ENCODE assay signal across 8 cellular contexts in genomic region chr14:77099425-77100167, GRCh38. TPM values are rescaled to one million over a fixed set of nuclear protein-coding genes. Genes with fewer than 3 reads are reported as not detected.
DNase-seq lines count a peak whose midpoint lies in the region; ATAC-seq lines count a peak whose summit lies in the region.

No MANE protein-coding gene starts in this region.

- H2AK5ac ChIP-seq in neuronal stem cell (ENCODE audit: low read depth, low read length), result no peak overlapping the region

- no peak overlapping the region for H3K4me2 ChIP-seq in neuronal stem cell (ENCODE audit: insufficient read depth, low read length, poor library complexity, severe bottlenecking)

- no peaks in the 10 kb centered on the region for H3K9me3 Mint-ChIP-seq in activated CD4-positive, alpha-beta T cell treated with anti-CD3 and anti-CD28 coated beads for 36 hours (ENCODE audit: low read depth)
- H3K9me3 Mint-ChIP-seq in central memory CD8-positive, alpha-beta T cell, result no peaks in the 10 kb centered on the region

- peaks cover 13 to 22% of the 10 kb centered on the region in 2 donors for H3K4me1 ChIP-seq in neuronal stem cell (ENCODE audit: control insufficient read depth in 2 of 2, insufficient read depth in 1 of 2, low read depth in 1 of 2, low read length in 2 of 2)

- H3K27ac Mint-ChIP-seq in activated CD4-positive, alpha-beta T cell treated with anti-CD3 and anti-CD28 coated beads for 36 hours, result no peak overlapping the region
- H3K27ac Mint-ChIP-seq in central memory CD8-positive, alpha-beta T cell (ENCODE audit: low read depth), result peak overlapping the region; percentile 97

- H2BK5ac ChIP-seq in neuronal stem cell (ENCODE audit: low read length), result no peak overlapping the region

- peaks cover 9% of the 10 kb centered on the region for H3K79me1 ChIP-seq in neuronal stem cell (ENCODE audit: low read depth, low read length)

- H4K91ac ChIP-seq in neuronal stem cell (ENCODE audit: low read depth, low read length, poor library complexity), result no peak overlapping the region

- H2AFZ ChIP-seq in neuronal stem cell (ENCODE audit: low read length), result no peak overlapping the region

- no peak overlapping the region for H3K27ac ChIP-seq in neuronal stem cell (replicated peaks; ENCODE audit: low read length)

- peaks cover 0 to 2% of the 10 kb centered on the region in 2 donors for H3K9me3 ChIP-seq in neuronal stem cell (replicated peaks in 1 of 2; ENCODE audit: control insufficient read depth in 2 of 2, insufficient read depth in 1 of 2, low read depth in 1 of 2, low read length in 2 of 2)

- peaks cover 7% of the 10 kb centered on the region for H3K36me3 Mint-ChIP-seq in activated CD4-positive, alpha-beta T cell treated with anti-CD3 and anti-CD28 coated beads for 36 hours (ENCODE audit: low read depth)
- H3K36me3 Mint-ChIP-seq in central memory CD8-positive, alpha-beta T cell (ENCODE audit: insufficient read depth), result peaks cover 14% of the 10 kb centered on the region

- no peak for ATAC-seq in activated CD4-positive, alpha-beta T cell treated with anti-CD3 and anti-CD28 coated beads for 36 hours
- no peak for ATAC-seq in central memory CD8-positive, alpha-beta T cell (replicated peaks; ENCODE audit: extremely low read depth, poor library complexity, severe bottlenecking)

- H2BK12ac ChIP-seq in neuronal stem cell (ENCODE audit: low read length), result no peak overlapping the region

- peak overlapping the region; percentile 87 for H3K4me3 Mint-ChIP-seq in activated CD4-positive, alpha-beta T cell treated with anti-CD3 and anti-CD28 coated beads for 36 hours
- peak overlapping the region; percentile 95 for H3K4me3 Mint-ChIP-seq in central memory CD8-positive, alpha-beta T cell

- H3K9ac ChIP-seq in neuronal stem cell (ENCODE audit: low read depth, low read length, poor library complexity), result no peak overlapping the region

- H3K4me1 Mint-ChIP-seq in activated CD4-positive, alpha-beta T cell treated with anti-CD3 and anti-CD28 coated beads for 36 hours, result peaks cover 39% of the 10 kb centered on the region
- H3K4me1 Mint-ChIP-seq in central memory CD8-positive, alpha-beta T cell, result peaks cover 41% of the 10 kb centered on the region

- H3K14ac ChIP-seq in neuronal stem cell (ENCODE audit: low read length), result no peak overlapping the region

- no peak overlapping the region for H3K18ac ChIP-seq in neuronal stem cell (ENCODE audit: low read length)

- H3K4ac ChIP-seq in neuronal stem cell (ENCODE audit: low read length), result no peak overlapping the region

- POLR2A ChIA-PET in activated CD4-positive, alpha-beta T cell treated with anti-CD3 and anti-CD28 coated beads for 36 hours (lab: Charles Lee), result interaction anchor here (0.9 to 2.2 kb wide), 2 partner anchors 24 to 221 kb away, joined by 4 to 6 read pairs; partner anchors contain the start of genes GSTZ1 and POMT2

- intact Hi-C loops in activated CD4-positive, alpha-beta T cell treated with anti-CD3 and anti-CD28 coated beads for 36 hours (cut with DNase I, micrococcal nuclease), result loop anchor here (2.0 to 10.0 kb wide), 7 partner anchors 25 to 1115 kb away; partner anchors contain the start of genes AHSA1 (in 1 of the 2), ALKBH1 (in 1 of the 2), GPATCH2L (in 1 of the 2) and IFT43 (in 1 of the 2)

- H3K27me3 Mint-ChIP-seq in activated CD4-positive, alpha-beta T cell treated with anti-CD3 and anti-CD28 coated beads for 36 hours, result no peaks in the 10 kb centered on the region
- no peaks in the 10 kb centered on the region for H3K27me3 Mint-ChIP-seq in central memory CD8-positive, alpha-beta T cell

- no peak overlapping the region for H2BK15ac ChIP-seq in neuronal stem cell (ENCODE audit: low read length)

- peak overlapping the region in 1 of 2 donors; percentile 81 for H3K4me3 ChIP-seq in neuronal stem cell (ENCODE audit: low read length in 2 of 2)

- CTCF ChIA-PET in activated CD4-positive, alpha-beta T cell treated with anti-CD3 and anti-CD28 coated beads for 36 hours (lab: Charles Lee), result interaction anchor here (0.7 to 3.8 kb wide), 12 partner anchors 8 to 224 kb away, joined by 3 to 31 read pairs (median 7); no protein-coding TSS in a partner anchor

- H2BK120ac ChIP-seq in neuronal stem cell (ENCODE audit: low read depth, low read length), result no peak overlapping the region

- H3K23ac ChIP-seq in neuronal stem cell (ENCODE audit: low read depth, low read length, poor library complexity), result no peak overlapping the region

- H3K27me3 ChIP-seq in neuronal stem cell (ENCODE audit: control insufficient read depth in 3 of 3, insufficient read depth in 3 of 3, low read depth in 1 of 3, low read length in 3 of 3), result no peaks in the 10 kb centered on the region

- H3K36me3 ChIP-seq in neuronal stem cell (replicated peaks in 1 of 2; ENCODE audit: control insufficient read depth in 2 of 2, insufficient read depth in 2 of 2, low read length in 2 of 2), result no peaks in the 10 kb centered on the region

- no peak overlapping the region for H4K8ac ChIP-seq in neuronal stem cell (ENCODE audit: low read depth, low read length)

- no peak for DNase-seq in activated CD4-positive, alpha-beta T cell treated with anti-CD3 and anti-CD28 coated beads for 36 hours
- DNase-seq in activated CD4-positive, alpha-beta T cell treated with anti-CD3 and anti-CD28 coated beads for 1 hour, result no peak
- DNase-seq in NCI-H2227 treated with DMSO at 0.1 percent for 48 hours (lab: John Stamatoyannopoulos, UW), result peak; percentile 23
- no peak for DNase-seq in central memory CD8-positive, alpha-beta T cell (ENCODE audit: low spot score in 2 of 2)
- peak; percentile 23 for DNase-seq in mucosa of gallbladder (ENCODE audit: low spot score)
- DNase-seq in NCI-H1436 treated with DMSO at 0.1 percent for 48 hours (lab: John Stamatoyannopoulos, UW), result no peak
- no peak for DNase-seq in NCI-H526 treated with DMSO at 0.1 percent for 48 hours (lab: John Stamatoyannopoulos, UW)
- no peak for DNase-seq in neuronal stem cell (ENCODE audit: low spot score)

- WGBS in neuronal stem cell (ENCODE audit: extremely low coverage in 2 of 2, insufficient read length in 2 of 2, insufficient replicate concordance in 1 of 2), 2 donors, result no CpG with 5 or more reads among the region's 7 CpGs

RNA-seq across cellular contexts. Expression of gene CIPC, which starts 1.5 kb away (rescaled TPM):
- 1 to 10 TPM; 8.6 to 10.0 TPM for total RNA-seq in activated CD4-positive, alpha-beta T cell treated with anti-CD3 and anti-CD28 coated beads for 36 hours
- total RNA-seq in mucosa of gallbladder, result 31.2 TPM
- polyA plus RNA-seq in neuronal stem cell (2013, experiment 1 of 2), result 14.2 TPM
- 14.6 TPM for polyA plus RNA-seq in neuronal stem cell (2013, experiment 2 of 2)

RNA-seq across cellular contexts. Expression of gene ZDHHC22, which starts 42.0 kb away (rescaled TPM):
- not detected for total RNA-seq in activated CD4-positive, alpha-beta T cell treated with anti-CD3 and anti-CD28 coated beads for 36 hours
- 0.09 TPM for total RNA-seq in mucosa of gallbladder
- polyA plus RNA-seq in neuronal stem cell (2013, experiment 1 of 2), result 0.53 TPM
- polyA plus RNA-seq in neuronal stem cell (2013, experiment 2 of 2), result 0.54 TPM

Comparison
In these comparisons a context has a peak if more than half of its experiments do, and no peak if none do; other contexts are left out.
1. DNase-seq: peak in NCI-H2227 treated with DMSO at 0.1 percent for 48 hours (single experiment) and mucosa of gallbladder (single experiment); none in activated CD4-positive, alpha-beta T cell treated with anti-CD3 and anti-CD28 coated beads for 36 hours (single experiment), activated CD4-positive, alpha-beta T cell treated with anti-CD3 and anti-CD28 coated beads for 1 hour (single experiment), central memory CD8-positive, alpha-beta T cell (0 of 2), NCI-H1436 treated with DMSO at 0.1 percent for 48 hours (single experiment), NCI-H526 treated with DMSO at 0.1 percent for 48 hours (single experiment) and neuronal stem cell (single experiment).